33 cellular contexts compared by ENCODE assay signal in the genomic region with DNA sequence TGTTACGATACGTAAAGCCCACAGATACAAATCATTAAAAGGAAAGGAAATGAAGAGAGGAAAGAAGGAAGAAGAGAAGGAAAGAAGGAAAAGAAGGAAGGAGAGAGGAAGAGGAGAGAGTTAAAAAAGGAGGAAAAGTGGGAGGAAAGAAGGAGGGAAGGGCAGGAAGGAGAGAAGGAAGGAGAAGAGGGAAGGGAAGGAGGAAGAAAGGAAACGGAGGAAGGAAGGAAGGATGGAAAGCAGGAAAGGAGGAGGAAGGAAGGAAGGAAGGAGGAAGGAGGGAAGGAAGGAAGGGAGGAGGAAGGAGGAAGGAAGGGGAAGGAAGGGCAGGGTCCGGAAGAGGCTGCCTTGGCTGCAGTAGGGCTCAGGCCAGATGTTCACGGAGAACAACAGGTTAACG.
"Had no signal": no experiment of that assay in that cellular context is flagged by ENCODE, and none has a peak within 500 bp of the region (broad histone marks: within the 10 kb centered on the region; RNA-seq: fewer than 3 reads in every experiment).

No MANE protein-coding gene starts in this region.

- H3K27ac Mint-ChIP-seq: naive thymus-derived CD4-positive, alpha-beta T cell; natural killer cell; nephron; progenitor cell of endocrine pancreas; stimulated activated memory B cell treated with anti-CD40 and anti-IgM and Interleukin-4, amounts not matched to agents 10 μg/mL and 1 μg/mL and 100 μg/mL, for 72 hours; type B pancreatic cell had no signal

- H3K4me1 Mint-ChIP-seq: nephron; stimulated activated memory B cell treated with anti-CD40 and anti-IgM and Interleukin-4, amounts not matched to agents 10 μg/mL and 1 μg/mL and 100 μg/mL, for 72 hours; stimulated activated naive CD8-positive, alpha-beta T cell treated with anti-CD3 and anti-CD28 coated beads, Interleukin-15, amount 100 ng/mL, for 72 hours had no signal

- ATAC-seq: naive thymus-derived CD4-positive, alpha-beta T cell; natural killer cell; psoas muscle; right cardiac atrium; sciatic nerve; stimulated activated memory B cell treated with anti-CD40 and anti-IgM and Interleukin-4, amounts not matched to agents 10 μg/mL and 1 μg/mL and 100 μg/mL, for 72 hours; stimulated activated naive CD8-positive, alpha-beta T cell treated with anti-CD3 and anti-CD28 coated beads, Interleukin-15, amount 100 ng/mL, for 72 hours; stimulated activated naive CD8-positive, alpha-beta T cell treated with anti-CD3 and anti-CD28 coated beads, Interleukin-15, Interleukin-2, amounts not matched to agents 100 U/mL and 50 U/mL, for 24 hours; upper lobe of right lung had no signal

- H3K36me3 Mint-ChIP-seq: naive thymus-derived CD4-positive, alpha-beta T cell; natural killer cell; neural progenitor cell; stimulated activated memory B cell treated with anti-CD40 and anti-IgM and Interleukin-4, amounts not matched to agents 10 μg/mL and 1 μg/mL and 100 μg/mL, for 72 hours; type B pancreatic cell had no signal

- H3K4me3 Mint-ChIP-seq: naive thymus-derived CD4-positive, alpha-beta T cell; natural killer cell; nephron; neural progenitor cell; stimulated activated memory B cell treated with anti-CD40 and anti-IgM and Interleukin-4, amounts not matched to agents 10 μg/mL and 1 μg/mL and 100 μg/mL, for 72 hours; stimulated activated naive CD8-positive, alpha-beta T cell treated with anti-CD3 and anti-CD28 coated beads, Interleukin-15, amount 100 ng/mL, for 72 hours; type B pancreatic cell had no signal

- H3K4me3 ChIP-seq: neural progenitor cell, ovary, psoas muscle, skin epidermis, smooth muscle cell, spleen, suprapubic skin, testis, tibial artery, transverse colon, upper lobe of right lung, uterus had no signal

- H3K27ac ChIP-seq: neural progenitor cell, neutrophil, ovary, parathyroid adenoma, psoas muscle, skin epidermis, spleen, suprapubic skin, testis, tibial artery, transverse colon, upper lobe of right lung, uterus had no signal

- H3K27me3 Mint-ChIP-seq: stimulated activated naive CD8-positive, alpha-beta T cell treated with anti-CD3 and anti-CD28 coated beads, Interleukin-15, amount 100 ng/mL, for 72 hours had no signal

- H2AFZ ChIP-seq: neural progenitor cell, parathyroid adenoma had no signal

- DNase-seq: naive thymus-derived CD4-positive, alpha-beta T cell; natural killer cell; nucleus accumbens; ovary; posterior cingulate gyrus; psoas muscle; right cardiac atrium; spleen; stimulated activated CD4-positive, alpha-beta T cell treated with anti-CD3 and anti-CD28 coated beads, Interleukin-12 subunit alpha, Interleukin-12 subunit beta, amount 100 ng/mL, for 4 hours; stimulated activated CD4-positive, alpha-beta T cell treated with anti-CD3 and anti-CD28 coated beads, Interleukin-1b, Interleukin-23, amount 100 ng/mL, for 48 hours; stimulated activated CD4-positive, alpha-beta T cell treated with anti-CD3 and anti-CD28 coated beads, Interleukin-4, amount 100 ng/mL, for 1 hour; stimulated activated CD4-positive, alpha-beta T cell treated with anti-CD3 and anti-CD28 coated beads, Interleukin-4, amount 100 ng/mL, for 4 hours; stimulated activated CD8-positive, alpha-beta memory T cell treated with anti-CD3 and anti-CD28 coated beads, Interleukin-4, amount 100 ng/mL, for 48 hours; stimulated activated naive CD4-positive, alpha-beta T cell; stimulated activated naive CD8-positive, alpha-beta T cell treated with anti-CD3 and anti-CD28 coated beads, Interleukin-15, amount 100 ng/mL, for 72 hours; stimulated activated naive CD8-positive, alpha-beta T cell treated with anti-CD3 and anti-CD28 coated beads, Interleukin-15, Interleukin-2, amounts not matched to agents 100 U/mL and 50 U/mL, for 24 hours; substantia nigra; testis; tibial artery; transverse colon; upper lobe of right lung; uterus had no signal

- H3K4me2 ChIP-seq: neural progenitor cell, smooth muscle cell had no signal

- H3K9me3 ChIP-seq: neutrophil, ovary, psoas muscle, spleen, suprapubic skin, testis, tibial artery, transverse colon, upper lobe of right lung, uterus had no signal

- H3K36me3 ChIP-seq: neural progenitor cell, neutrophil, ovary, spleen, suprapubic skin, tibial artery, transverse colon, upper lobe of right lung, uterus had no signal

- H3K27me3 ChIP-seq: neural progenitor cell, neutrophil, ovary, testis, uterus had no signal

- H3K4me1 ChIP-seq: parathyroid adenoma, psoas muscle, spleen, suprapubic skin, testis, tibial artery, transverse colon, upper lobe of right lung, uterus had no signal

- H3K9ac ChIP-seq: neural progenitor cell, parathyroid adenoma had no signal

- H3K79me2 ChIP-seq: parathyroid adenoma had no signal
